ENCODE assay signal across 1 cellular context in the genomic region with DNA sequence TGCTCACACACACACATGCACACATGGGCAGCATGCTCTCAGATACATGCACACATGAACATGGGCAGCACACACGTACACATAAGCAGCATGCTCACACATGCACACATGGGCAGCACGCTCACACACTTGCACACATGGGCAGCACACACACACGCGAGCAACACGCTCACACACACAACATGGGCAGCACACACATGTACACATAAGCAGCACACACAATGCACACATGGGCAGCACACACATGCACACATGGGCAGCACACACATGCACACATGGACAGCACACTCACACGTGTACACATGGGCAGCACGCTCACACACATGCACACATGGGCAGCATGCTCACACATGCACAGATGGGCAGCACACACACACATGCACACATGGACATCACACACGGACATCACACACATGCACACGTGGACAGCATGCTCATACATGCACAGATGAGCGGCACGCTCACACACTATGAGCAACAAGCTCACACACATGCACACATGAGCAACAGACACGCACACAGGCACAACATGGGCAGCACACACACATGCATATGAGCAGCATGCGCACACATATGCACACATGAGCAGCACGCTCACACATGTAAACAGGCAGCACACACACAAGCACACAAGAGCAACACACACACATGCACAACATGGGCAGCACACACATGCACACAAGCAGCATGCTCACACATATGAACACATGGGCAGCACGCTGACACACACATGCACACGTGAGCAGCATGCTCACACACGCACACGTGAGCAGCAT.
TF ChIP-seq lines count a peak whose summit lies in the region.

No MANE protein-coding gene starts in this region.

TF ChIP-seq in H1, 55 proteins besides CTCF, POLR2A, EP300 and RAD21:
- no peak for TF ChIP-seq ZNF274 (IDR thresholded peaks at IDR 0.05; ENCODE audit: borderline replicate concordance, extremely low read depth, low read length)
- TF ChIP-seq ATF2 (IDR thresholded peaks at IDR 0.05; ENCODE audit: low read length): no peak
- TF ChIP-seq POLR2AphosphoS5 (IDR thresholded peaks at IDR 0.05; ENCODE audit: low read depth, low read length): no peak
- TF ChIP-seq CREB1 (IDR thresholded peaks at IDR 0.05): no peak
- no peak for TF ChIP-seq CEBPB (IDR thresholded peaks at IDR 0.05; ENCODE audit: low read depth, low read length)
- no peak for TF ChIP-seq HDAC6 (IDR thresholded peaks at IDR 0.05; ENCODE audit: low read depth, low read length)
- TF ChIP-seq SUZ12 (IDR thresholded peaks at IDR 0.05; ENCODE audit: low read length): no peak
- TF ChIP-seq KDM1A (IDR thresholded peaks at IDR 0.05; ENCODE audit: borderline replicate concordance, low read length): no peak
- TF ChIP-seq ASH2L (IDR thresholded peaks at IDR 0.05; ENCODE audit: low read length): no peak
- TF ChIP-seq KDM4A (IDR thresholded peaks at IDR 0.05; ENCODE audit: low read depth, low read length, severe bottlenecking): no peak
- no peak for TF ChIP-seq NRF1 (IDR thresholded peaks at IDR 0.05; ENCODE audit: low read depth, low read length)
- no peak for TF ChIP-seq TCF12 (IDR thresholded peaks at IDR 0.05; ENCODE audit: low read depth, low read length)
- TF ChIP-seq MAX (IDR thresholded peaks at IDR 0.05): no peak
